In the genomic region with DNA sequence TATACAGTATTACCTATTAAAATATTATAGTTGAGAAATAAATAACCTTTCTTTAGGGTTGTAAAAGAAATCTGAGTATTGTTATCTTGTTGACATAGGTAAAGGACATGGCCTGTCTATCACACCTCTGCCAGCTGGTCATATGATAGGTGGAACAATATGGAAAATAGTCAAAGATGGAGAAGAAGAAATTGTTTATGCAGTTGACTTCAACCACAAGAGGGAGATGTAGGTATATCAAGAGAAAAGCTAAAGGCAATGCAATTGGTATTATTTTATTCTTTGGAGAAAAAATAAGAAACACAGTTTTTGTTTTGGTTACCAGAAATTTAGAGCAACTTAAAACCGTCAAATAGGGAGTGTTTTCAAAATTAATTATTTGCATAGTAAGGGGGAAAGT, we compare ENCODE assay signal across 9 cellular contexts. TPM values are rescaled to one million over a fixed set of nuclear protein-coding genes. Genes with fewer than 3 reads are reported as not detected.
A peak's percentile ranks its signal among the peaks of the same experiment; 100 is the strongest.
DNase-seq lines count a peak whose midpoint lies in the region; ATAC-seq, FAIRE-seq and TF ChIP-seq lines count a peak whose summit lies in the region.
"Had no signal": no experiment of that assay in that cellular context is flagged by ENCODE, and none has a peak within 500 bp of the region (broad histone marks: within the 10 kb centered on the region; RNA-seq: fewer than 3 reads in every experiment).

No MANE protein-coding gene starts in this region.

- TF ChIP-seq EP300 in A549 (IDR thresholded peaks at IDR 0.05) = no peak

- H3K4me3 ChIP-seq in A549 = no peak overlapping the region

- H3K36me3 Mint-ChIP-seq in glutamatergic neuron (ENCODE audit: unreplicated experiment) = no peaks in the 10 kb centered on the region
- peaks cover 46% of the 10 kb centered on the region for H3K36me3 Mint-ChIP-seq in stimulated activated memory B cell treated with anti-CD40 and anti-IgM and Interleukin-4, amounts not matched to agents 10 μg/mL and 1 μg/mL and 100 μg/mL, for 72 hours

- ATAC-seq in A549 = peak; percentile 56 to 66; a peak in 4 of 6 replicates
- no peak for ATAC-seq in HG03039 (IDR thresholded peaks at IDR 0.05; ENCODE audit: unreplicated experiment)
- no peak for ATAC-seq in stimulated activated memory B cell treated with anti-CD40 and anti-IgM and Interleukin-4, amounts not matched to agents 10 μg/mL and 1 μg/mL and 100 μg/mL, for 72 hours
- ATAC-seq in HG03460 (IDR thresholded peaks at IDR 0.05; ENCODE audit: unreplicated experiment) = no peak

- H3K4me3 Mint-ChIP-seq in glutamatergic neuron (ENCODE audit: unreplicated experiment) = no peak overlapping the region
- no peak overlapping the region for H3K4me3 Mint-ChIP-seq in stimulated activated memory B cell treated with anti-CD40 and anti-IgM and Interleukin-4, amounts not matched to agents 10 μg/mL and 1 μg/mL and 100 μg/mL, for 72 hours
- H3K4me3 Mint-ChIP-seq: activated naive CD8-positive, alpha-beta T cell treated with anti-CD3 and anti-CD28 coated beads, Interleukin-2, amount 10 ng/mL, durations not matched to agents 7 days and 5 days had no signal

- H3K27me3 Mint-ChIP-seq in glutamatergic neuron (ENCODE audit: unreplicated experiment) = peaks cover 2% of the 10 kb centered on the region
- H3K27me3 Mint-ChIP-seq in stimulated activated memory B cell treated with anti-CD40 and anti-IgM and Interleukin-4, amounts not matched to agents 10 μg/mL and 1 μg/mL and 100 μg/mL, for 72 hours = no peaks in the 10 kb centered on the region
- H3K27me3 Mint-ChIP-seq: activated naive CD8-positive, alpha-beta T cell treated with anti-CD3 and anti-CD28 coated beads, Interleukin-2, amount 10 ng/mL, durations not matched to agents 7 days and 5 days had no signal

- TF ChIP-seq POLR2A in A549 (IDR thresholded peaks at IDR 0.05; ENCODE audit: low read length) = no peak

- no peaks in the 10 kb centered on the region for H3K4me1 Mint-ChIP-seq in glutamatergic neuron (ENCODE audit: low read depth, unreplicated experiment)
- peaks cover 5% of the 10 kb centered on the region for H3K4me1 Mint-ChIP-seq in stimulated activated memory B cell treated with anti-CD40 and anti-IgM and Interleukin-4, amounts not matched to agents 10 μg/mL and 1 μg/mL and 100 μg/mL, for 72 hours
- H3K4me1 Mint-ChIP-seq: activated naive CD8-positive, alpha-beta T cell treated with anti-CD3 and anti-CD28 coated beads, Interleukin-2, amount 10 ng/mL, durations not matched to agents 7 days and 5 days had no signal

- no peak overlapping the region for H3K27ac ChIP-seq in A549

- TF ChIP-seq CTCF in A549 (IDR thresholded peaks at IDR 0.05) = peak; percentile 75
- peak; percentile 42 for TF ChIP-seq CTCF in GM13977 (IDR thresholded peaks at IDR 0.05; ENCODE audit: extremely low read depth, insufficient read depth, missing control alignments)
- TF ChIP-seq CTCF in glutamatergic neuron (IDR thresholded peaks at IDR 0.05; ENCODE audit: partially characterized antibody, unreplicated experiment) = peak; percentile 64

- CTCF ChIA-PET in A549 (lab: Yijun Ruan, JAX) = interaction anchor here (0.5 to 4.7 kb wide), 36 partner anchors 9 to 651 kb away, joined by 3 to 32 read pairs (median 4); partner anchors contain the start of genes CPSF2 and NDUFB1

- no peaks in the 10 kb centered on the region for H3K9me3 ChIP-seq in A549

- WGBS in A549 (ENCODE audit: missing lambda C conversion rate) = 67% methylated on average over 1 of the region's 1 CpG

- in situ Hi-C loops in GM13977 (cut with MboI; ENCODE audit: low pct_unique_long_range_greater_than_20kb, low sequenced_read_pairs, unreplicated experiment) = loop anchor here (25.0 kb wide), 1 partner anchor 552 kb away; no protein-coding TSS in a partner anchor

- TF ChIP-seq RAD21 in A549 (conservative IDR thresholded peaks at IDR 0.05 in 1 of 2, IDR thresholded peaks at IDR 0.05 in 1 of 2) = peak; percentile 70

- H3K4me1 ChIP-seq in A549 = no peaks in the 10 kb centered on the region

- no peak overlapping the region for H3K4me2 ChIP-seq in A549

- peaks cover 2% of the 10 kb centered on the region for H3K9me3 Mint-ChIP-seq in glutamatergic neuron (ENCODE audit: unreplicated experiment)
- no peaks in the 10 kb centered on the region for H3K9me3 Mint-ChIP-seq in stimulated activated memory B cell treated with anti-CD40 and anti-IgM and Interleukin-4, amounts not matched to agents 10 μg/mL and 1 μg/mL and 100 μg/mL, for 72 hours
- H3K9me3 Mint-ChIP-seq: activated naive CD8-positive, alpha-beta T cell treated with anti-CD3 and anti-CD28 coated beads, Interleukin-2, amount 10 ng/mL, durations not matched to agents 7 days and 5 days had no signal

- POLR2A ChIA-PET in A549 (lab: Yijun Ruan, JAX) = interaction anchor here (1.4 kb wide), 1 partner anchor 13 kb away, joined by 3 read pairs; the partner anchor contains the start of genes CPSF2 and NDUFB1

- no peak overlapping the region for H3K27ac Mint-ChIP-seq in glutamatergic neuron (ENCODE audit: unreplicated experiment)
- H3K27ac Mint-ChIP-seq in stimulated activated memory B cell treated with anti-CD40 and anti-IgM and Interleukin-4, amounts not matched to agents 10 μg/mL and 1 μg/mL and 100 μg/mL, for 72 hours = no peak overlapping the region
- H3K27ac Mint-ChIP-seq: activated naive CD8-positive, alpha-beta T cell treated with anti-CD3 and anti-CD28 coated beads, Interleukin-2, amount 10 ng/mL, durations not matched to agents 7 days and 5 days had no signal

- peak; percentile 97 for FAIRE-seq in A549 (lab: Jason Lieb, UNC)

- peak; percentile 11 to 59 for DNase-seq in A549 (ENCODE audit: low read depth in 1 of 2, low spot score in 1 of 2)
- no peak for DNase-seq in GM13977 (ENCODE audit: low spot score)
- peak; percentile 24 for DNase-seq in RPMI7951 (ENCODE audit: low read depth)
- DNase-seq in glutamatergic neuron = no peak
- no peak for DNase-seq in activated gamma-delta T cell treated with Interleukin-2 at 50 U/mL for 16 hours
- DNase-seq: activated naive CD8-positive, alpha-beta T cell treated with anti-CD3 and anti-CD28 coated beads, Interleukin-2, amount 10 ng/mL, durations not matched to agents 7 days and 5 days had no signal

TF ChIP-seq in A549, 52 proteins besides CTCF, POLR2A, EP300 and RAD21:
- no peak for TF ChIP-seq E2F6 (IDR thresholded peaks at IDR 0.05; ENCODE audit: borderline replicate concordance, low read depth)
- peak; percentile 68 for TF ChIP-seq SMC3 (IDR thresholded peaks at IDR 0.05)
- no peak for TF ChIP-seq RCOR1 (IDR thresholded peaks at IDR 0.05; ENCODE audit: low read depth, low read length)
TF ChIP-seq in A549: peak in this region for 1.

RNA-seq across cellular contexts. Expression of gene CPSF2, which starts 13.5 kb away (rescaled TPM):
- 60.0 and 75.3 TPM in 2 replicates for polyA plus RNA-seq in A549 (2011; rRNA removed)
- 11.7 and 12.2 TPM in 2 replicates for polyA plus RNA-seq in A549 (2012; cell fraction: cytosol; rRNA removed)
- 6.3 and 7.2 TPM in 2 replicates for polyA plus RNA-seq in A549 (2012; cell fraction: nucleus; rRNA removed)
- polyA plus RNA-seq in A549 (2017; fragmentation: RNase III; extraction: RNeasy Plus Mini Kit Qiagen cat#74134 plus additional on column Dnase treatment) = 50.7 to 57.3 TPM (median 54.6 TPM) in 3 replicates
- polyA minus RNA-seq in A549 (2011; rRNA and poly(A)+ RNA removed) = 37.8 and 52.3 TPM in 2 replicates
- total RNA-seq in RPMI7951 (2014; rRNA removed; shearing (Covaris generic)) = 40.6 and 56.0 TPM in 2 replicates
- total RNA-seq in glutamatergic neuron (ENCODE audit: unreplicated experiment) = 53.1 TPM

RNA-seq across cellular contexts. Expression of gene NDUFB1, which starts 13.8 kb away (rescaled TPM):
- polyA plus RNA-seq in A549 (2011; rRNA removed) = 397 and 704 TPM in 2 replicates
- polyA plus RNA-seq in A549 (2012; cell fraction: cytosol; rRNA removed) = 353 and 539 TPM in 2 replicates
- 107 and 360 TPM in 2 replicates for polyA plus RNA-seq in A549 (2012; cell fraction: nucleus; rRNA removed)
- 594 to 640 TPM (median 596 TPM) in 3 replicates for polyA plus RNA-seq in A549 (2017; fragmentation: RNase III; extraction: RNeasy Plus Mini Kit Qiagen cat#74134 plus additional on column Dnase treatment)
- polyA minus RNA-seq in A549 (2011; rRNA and poly(A)+ RNA removed) = 54.7 and 63.4 TPM in 2 replicates
- 428 and 472 TPM in 2 replicates for total RNA-seq in RPMI7951 (2014; rRNA removed; shearing (Covaris generic))
- total RNA-seq in glutamatergic neuron (ENCODE audit: unreplicated experiment) = 85.2 TPM

RNA-seq across cellular contexts. Expression of gene ATXN3, which starts 28.9 kb away (rescaled TPM):
- polyA plus RNA-seq in A549 (2011; rRNA removed) (37.1 and 41.8 TPM in 2 replicates), A549 (2017; fragmentation: RNase III; extraction: RNeasy Plus Mini Kit Qiagen cat#74134 plus additional on column Dnase treatment) (23.8 to 25.2 TPM (median 24.4 TPM) in 3 replicates)
- polyA plus RNA-seq in A549 (2012; cell fraction: cytosol; rRNA removed) = 6.6 and 8.4 TPM in 2 replicates
- 4.2 and 7.7 TPM in 2 replicates for polyA plus RNA-seq in A549 (2012; cell fraction: nucleus; rRNA removed)
- 7.4 and 12.3 TPM in 2 replicates for polyA minus RNA-seq in A549 (2011; rRNA and poly(A)+ RNA removed)
- 21.4 and 26.0 TPM in 2 replicates for total RNA-seq in RPMI7951 (2014; rRNA removed; shearing (Covaris generic))
- 39.8 TPM for total RNA-seq in glutamatergic neuron (ENCODE audit: unreplicated experiment)

Comparison
In these comparisons a context has a peak if more than half of its experiments do, and no peak if none do; other contexts are left out.
1. ATAC-seq: peak in A549 (2 of 2); none in HG03039 (single experiment), stimulated activated memory B cell treated with anti-CD40 and anti-IgM and Interleukin-4, amounts not matched to agents 10 μg/mL and 1 μg/mL and 100 μg/mL, for 72 hours (single experiment) and HG03460 (single experiment).
2. DNase-seq: peak in A549 (2 of 2) and RPMI7951 (single experiment); none in GM13977 (single experiment), glutamatergic neuron (single experiment) and activated gamma-delta T cell treated with Interleukin-2 at 50 U/mL for 16 hours (single experiment).
3. Peak in every context shown above with its lines, with median percentiles within 50 percentile points of each other: CTCF ChIP-seq.